Comparison of ENCODE assay signal across 33 cellular contexts in genomic region chr11:26782220-26782619, GRCh38.
"Had no signal": no experiment of that assay in that cellular context is flagged by ENCODE, and none has a peak within 500 bp of the region (broad histone marks: within the 10 kb centered on the region; RNA-seq: fewer than 3 reads in every experiment).

No MANE protein-coding gene starts in this region.

- FAIRE-seq: astrocyte, bronchial epithelial cell had no signal

- DNase-seq: activated effector memory CD4-positive, alpha-beta T cell treated with anti-CD3 and anti-CD28 coated beads, Interleukin-2, amount 50 U/mL, for 16 hours; activated effector memory CD4-positive, alpha-beta T cell treated with Interleukin-2 at 50 U/mL for 16 hours; activated gamma-delta T cell; activated gamma-delta T cell treated with Interleukin-2 at 50 U/mL for 16 hours; activated naive CD4-positive, alpha-beta T cell; activated naive CD4-positive, alpha-beta T cell treated with anti-CD3 and anti-CD28 coated beads for 36 hours; activated naive CD4-positive, alpha-beta T cell treated with anti-CD3 and anti-CD28 coated beads, Interleukin-2, amount 10 ng/mL, durations not matched to agents 7 days and 5 days; activated naive CD4-positive, alpha-beta T cell treated with anti-CD3 and anti-CD28 coated beads, Interleukin-2, amount 50 U/mL, for 16 hours; activated naive CD4-positive, alpha-beta T cell treated with Interleukin-2 at 50 U/mL for 16 hours; activated naive CD8-positive, alpha-beta T cell treated with anti-CD3 and anti-CD28 coated beads for 36 hours; activated naive CD8-positive, alpha-beta T cell treated with anti-CD3 and anti-CD28 coated beads, Interleukin-2, amount 10 ng/mL, durations not matched to agents 7 days and 5 days; activated naive CD8-positive, alpha-beta T cell treated with anti-CD3 and anti-CD28 coated beads, Interleukin-2, amount 50 U/mL, for 24 hours; activated T-cell treated with anti-CD3 and anti-CD28 coated beads, Interleukin-2, amount 50 U/mL, for 24 hours; activated T-cell treated with anti-CD3 and anti-CD28 coated beads, Interleukin-2, amount 50 U/mL, for 4 hours; activated T-cell treated with anti-CD3 and anti-CD28 coated beads, Interleukin-2, amount 50 U/mL, for 48 hours; activated T-cell treated with anti-CD3 and anti-CD28 coated beads, Interleukin-2, amount 50 U/mL, for 72 hours; adrenal gland; amniotic stem cell; amygdala; anterior cingulate cortex; aorta; body of pancreas; brain microvascular endothelial cell; caudate nucleus; central memory CD4-positive, alpha-beta T cell; cerebellar nuclear complex had no signal

- ATAC-seq: activated naive CD4-positive, alpha-beta T cell treated with anti-CD3 and anti-CD28 coated beads, Interleukin-2, amount 50 U/mL, for 72 hours; activated naive CD8-positive, alpha-beta T cell treated with anti-CD3 and anti-CD28 coated beads, Interleukin-2, amount 50 U/mL, for 24 hours; activated T-cell treated with anti-CD3 and anti-CD28 coated beads, Interleukin-2, amount 50 U/mL, for 4 hours; activated T-cell treated with anti-CD3 and anti-CD28 coated beads, Interleukin-2, amount 50 U/mL, for 72 hours; activated T-helper 17 cell treated with anti-CD3 and anti-CD28 coated beads, Interleukin-2, amount 50 U/mL, for 72 hours; body of pancreas had no signal

- H3K27me3 ChIP-seq: adrenal gland, ascending aorta, body of pancreas, brain microvascular endothelial cell, breast epithelium, cardiac muscle cell had no signal

- H3K4me3 ChIP-seq: adrenal gland, ascending aorta, body of pancreas, breast epithelium, cardiac muscle cell had no signal

- H3K27ac ChIP-seq: adrenal gland, ascending aorta, body of pancreas, brain microvascular endothelial cell, breast epithelium, cardiac muscle cell had no signal

- H3K36me3 ChIP-seq: adrenal gland, ascending aorta, brain microvascular endothelial cell, breast epithelium, cardiac muscle cell had no signal

- H3K4me1 ChIP-seq: adrenal gland, ascending aorta, body of pancreas, breast epithelium had no signal

- H3K9me3 ChIP-seq: adrenal gland, ascending aorta had no signal
